ENCODE assay signal across 9 cellular contexts in the genomic region with DNA sequence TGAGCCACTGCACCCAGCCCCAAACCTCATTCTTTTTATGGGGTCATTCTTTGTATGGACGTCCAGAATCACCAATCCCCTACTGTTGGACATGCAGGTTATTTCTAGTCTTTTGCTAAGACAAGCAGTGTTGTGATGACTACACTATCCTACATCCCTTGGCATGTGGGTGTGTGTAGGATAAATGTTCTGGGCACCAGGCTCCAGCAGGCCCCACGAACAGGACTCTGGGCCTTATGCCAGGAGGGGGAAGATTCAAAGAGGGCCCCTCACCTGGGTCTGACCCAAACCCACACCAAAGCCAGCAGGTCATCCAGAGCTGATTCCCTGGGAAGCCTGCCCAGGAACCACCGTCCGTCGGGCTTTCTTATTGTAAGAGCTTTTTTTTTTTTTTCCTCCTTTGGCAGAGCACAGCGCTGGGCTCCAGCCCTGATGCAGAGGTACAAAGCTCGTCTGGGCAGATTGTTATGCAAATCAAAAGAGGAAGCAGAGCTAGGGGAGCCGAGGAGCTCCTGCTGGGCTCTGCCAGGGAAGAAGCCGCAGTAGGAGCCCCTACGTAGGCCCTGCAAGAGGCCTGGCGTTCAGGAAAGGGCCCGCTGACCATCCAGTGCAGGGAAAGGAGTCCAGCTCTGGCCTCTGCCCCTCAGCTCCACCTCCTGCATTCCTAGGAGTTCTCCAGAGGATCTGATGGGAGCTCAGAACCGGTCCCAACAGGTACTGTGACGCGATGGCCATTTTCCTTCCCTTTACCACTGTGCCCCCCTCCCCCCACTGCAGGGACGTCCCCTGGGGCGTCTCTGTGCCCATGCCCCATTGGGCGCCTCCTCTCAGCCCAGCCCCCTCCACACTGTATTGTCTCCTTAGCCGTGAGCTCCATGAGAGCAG. TPM values are rescaled to one million over a fixed set of nuclear protein-coding genes. Genes with fewer than 3 reads are reported as not detected.
DNase-seq lines count a peak whose midpoint lies in the region; ATAC-seq lines count a peak whose summit lies in the region.
"Had no signal": no experiment of that assay in that cellular context is flagged by ENCODE, and none has a peak within 500 bp of the region (broad histone marks: within the 10 kb centered on the region; RNA-seq: fewer than 3 reads in every experiment).

No MANE protein-coding gene starts in this region.

- no peaks in the 10 kb centered on the region for H3K9me3 ChIP-seq in CD4-positive, CD25-positive, alpha-beta regulatory T cell (ENCODE audit: control insufficient read depth in 2 of 2, low read length in 2 of 2)

- H3K36me3 Mint-ChIP-seq in CD4-positive, CD25-positive, alpha-beta regulatory T cell = no peaks in the 10 kb centered on the region

- peak overlapping the region in 2 of 3 donors; percentile 42 to 86 for H3K27ac Mint-ChIP-seq in CD4-positive, CD25-positive, alpha-beta regulatory T cell

- peaks cover 21% of the 10 kb centered on the region for H3K4me1 ChIP-seq in CD4-positive, CD25-positive, alpha-beta regulatory T cell (ENCODE audit: control insufficient read depth, insufficient read depth, low read length, poor library complexity, severe bottlenecking)

- H3K36me3 ChIP-seq in CD4-positive, CD25-positive, alpha-beta regulatory T cell (ENCODE audit: control insufficient read depth, insufficient read depth, low read length) = no peaks in the 10 kb centered on the region

- H3K4me3 Mint-ChIP-seq in CD4-positive, CD25-positive, alpha-beta regulatory T cell = peak overlapping the region; percentile 7 to 63 (median 28)

- no peaks in the 10 kb centered on the region for H3K9me3 Mint-ChIP-seq in CD4-positive, CD25-positive, alpha-beta regulatory T cell

- no peak for ATAC-seq in CD4-positive, CD25-positive, alpha-beta regulatory T cell (ENCODE audit: low read depth in 2 of 2)
- ATAC-seq in GM19025 (IDR thresholded peaks at IDR 0.05; ENCODE audit: low read depth, unreplicated experiment) = peak; percentile 74
- peak; percentile 81 for ATAC-seq in HG03196 (IDR thresholded peaks at IDR 0.05; ENCODE audit: unreplicated experiment)
- no peak for ATAC-seq in HG02884 (IDR thresholded peaks at IDR 0.05; ENCODE audit: unreplicated experiment)

- H3K27ac ChIP-seq in CD4-positive, CD25-positive, alpha-beta regulatory T cell (ENCODE audit: insufficient read depth, low read length, poor library complexity, severe bottlenecking) = no peak overlapping the region
- H3K27ac ChIP-seq: KMS-11 had no signal

- H3K27me3 Mint-ChIP-seq in CD4-positive, CD25-positive, alpha-beta regulatory T cell = peaks cover 4% of the 10 kb centered on the region

- H3K4me1 Mint-ChIP-seq in CD4-positive, CD25-positive, alpha-beta regulatory T cell = peaks cover 0 to 30% (median 13%) of the 10 kb centered on the region in 4 donors

- no peaks in the 10 kb centered on the region for H3K27me3 ChIP-seq in CD4-positive, CD25-positive, alpha-beta regulatory T cell (ENCODE audit: control insufficient read depth, insufficient read depth, low read length)

- no peak overlapping the region for H3K4me3 ChIP-seq in CD4-positive, CD25-positive, alpha-beta regulatory T cell (ENCODE audit: low read depth, low read length)

- peak in 1 of 3 donors; percentile 43 for DNase-seq in CD4-positive, CD25-positive, alpha-beta regulatory T cell
- DNase-seq in SKM-1 (lab: John Stamatoyannopoulos, UW; ENCODE audit: unreplicated experiment) = peak; percentile 82
- DNase-seq in globus pallidus (ENCODE audit: low spot score) = peak; percentile 37
- DNase-seq in putamen (ENCODE audit: low spot score) = peak; percentile 23
- DNase-seq in activated CD4-positive, CD25-positive, alpha-beta regulatory T cell treated with anti-CD3 and anti-CD28 coated beads, Interleukin-2, amount 50 U/mL, for 72 hours = no peak

RNA-seq across cellular contexts. Expression of a gene that starts 29.0 kb away (rescaled TPM):
- total RNA-seq in CD4-positive, CD25-positive, alpha-beta regulatory T cell = 62.5 TPM
- 1 to 10 TPM; 2.9 to 8.6 (median 5.7) TPM for polyA plus RNA-seq in CD4-positive, CD25-positive, alpha-beta regulatory T cell

RNA-seq across cellular contexts. Expression of a gene that starts 44.9 kb away (rescaled TPM):
- 3.8 TPM for total RNA-seq in CD4-positive, CD25-positive, alpha-beta regulatory T cell
- polyA plus RNA-seq in CD4-positive, CD25-positive, alpha-beta regulatory T cell = under 1 TPM in 2 of 4 donors, not detected in 2; 0.13 TPM

Comparison
In these comparisons a context has a peak if more than half of its experiments do, and no peak if none do; other contexts are left out.
1. ATAC-seq: peak in GM19025 (single experiment) and HG03196 (single experiment); none in CD4-positive, CD25-positive, alpha-beta regulatory T cell (0 of 2) and HG02884 (single experiment).